10 cellular contexts compared by ENCODE assay signal in genomic region chr4:75726577-75726976, GRCh38. TPM values are rescaled to one million over a fixed set of nuclear protein-coding genes. Genes with fewer than 3 reads are reported as not detected.
DNase-seq lines count a peak whose midpoint lies in the region; ATAC-seq, FAIRE-seq and TF ChIP-seq lines count a peak whose summit lies in the region.
"Had no signal": no experiment of that assay in that cellular context is flagged by ENCODE, and none has a peak within 500 bp of the region (broad histone marks: within the 10 kb centered on the region; RNA-seq: fewer than 3 reads in every experiment).

No MANE protein-coding gene starts in this region.

- POLR2A ChIA-PET in OCI-LY7 (lab: Charles Lee), result interaction anchor here (0.7 to 4.0 kb wide), 10 partner anchors 14 to 212 kb away, joined by 3 to 26 read pairs (median 4); partner anchors contain the start of gene G3BP2
- POLR2A ChIA-PET in endothelial cell of umbilical vein (lab: Charles Lee), result interaction anchor here (1.1 to 4.8 kb wide), 2 partner anchors 19 to 24 kb away, joined by 5 to 54 read pairs; no protein-coding TSS in a partner anchor

- in situ Hi-C loops in ACHN (cut with HindIII; ENCODE audit: low pct_ligation_motif_present, low pct_unique_long_range_greater_than_20kb, low sequenced_read_pairs), result no loop called here

- H3K4me3 ChIP-seq in GM06990 (replicated peaks; ENCODE audit: low read depth, low read length) (peak overlapping the region; percentile 98), OCI-LY7 (ENCODE audit: low read depth, low read length, poor library complexity, severe bottlenecking) (peak overlapping the region; percentile 84), endothelial cell of umbilical vein (replicated peaks in 1 of 3; ENCODE audit: insufficient read depth in 1 of 3, low read depth in 1 of 3, low read length in 3 of 3) (peak overlapping the region in 2 of 3 experiments; percentile 9 to 94), rectal smooth muscle tissue (ENCODE audit: low read length) (no peak overlapping the region)
- H3K4me3 ChIP-seq: colonic mucosa had no signal

- H3K9ac ChIP-seq in endothelial cell of umbilical vein (replicated peaks; ENCODE audit: extremely low read depth, insufficient read depth, low read length) (peak overlapping the region; percentile 19), rectal smooth muscle tissue (ENCODE audit: low read length) (no peak overlapping the region)

- H3K4me2 ChIP-seq in OCI-LY7 (ENCODE audit: low read length), result peak overlapping the region; percentile 80
- H3K4me2 ChIP-seq in endothelial cell of umbilical vein (ENCODE audit: insufficient read depth, low read length), result peak overlapping the region; percentile 69

- H3K36me3 ChIP-seq in GM06990 (ENCODE audit: control insufficient read depth, insufficient read depth, low read length) (no peaks in the 10 kb centered on the region), OCI-LY7 (ENCODE audit: insufficient read depth, low read length) (no peaks in the 10 kb centered on the region), endothelial cell of umbilical vein (ENCODE audit: control insufficient read depth in 2 of 2, extremely low read depth in 1 of 2, insufficient read depth in 2 of 2, low read length in 2 of 2) (no peaks in the 10 kb centered on the region), rectal smooth muscle tissue (ENCODE audit: control insufficient read depth, insufficient read depth, low read length) (no peaks in the 10 kb centered on the region)
- H3K36me3 ChIP-seq: colonic mucosa had no signal

- no peak overlapping the region for H2AFZ ChIP-seq in OCI-LY7 (ENCODE audit: low read length)
- no peak overlapping the region for H2AFZ ChIP-seq in endothelial cell of umbilical vein (ENCODE audit: low read depth, low read length)

- DNase-seq in GM06990 (ENCODE audit: extremely low read depth, insufficient read length) (no peak), OCI-LY7 (ENCODE audit: low spot score) (no peak), endothelial cell of umbilical vein (ENCODE audit: low read depth, low spot score) (no peak), ACHN (no peak), OCI-M2 (lab: John Stamatoyannopoulos, UW; ENCODE audit: unreplicated experiment) (no peak)
- DNase-seq: colonic mucosa, SHP77 treated with DMSO at 0.1 percent for 48 hours had no signal

- BruUV-seq in OCI-LY7 (replicated peaks; lab: Mats Ljungman, UMichigan) (no TSS peak), endothelial cell of umbilical vein (replicated peaks; lab: Mats Ljungman, UMichigan) (no TSS peak)

- H3K27ac ChIP-seq in OCI-LY7 (ENCODE audit: low read depth, low read length, poor library complexity, severe bottlenecking) (no peak overlapping the region), endothelial cell of umbilical vein (ENCODE audit: insufficient read depth, low read depth, low read length) (no peak overlapping the region), rectal smooth muscle tissue (ENCODE audit: low read depth, low read length) (peak overlapping the region; percentile 56)
- H3K27ac ChIP-seq: colonic mucosa had no signal

- CTCF ChIA-PET in OCI-LY7 (lab: Charles Lee; ENCODE audit: unreplicated experiment) (no interaction called here), endothelial cell of umbilical vein (lab: Charles Lee) (interaction anchor here (1.4 to 1.6 kb wide), 4 partner anchors 19 to 122 kb away, joined by 3 to 7 read pairs (median 6); partner anchors contain the start of gene G3BP2)

- intact Hi-C loops in OCI-LY7 (cut with micrococcal nuclease; ENCODE audit: unreplicated experiment), result no loop called here
- intact Hi-C loops in endothelial cell of umbilical vein (cut with micrococcal nuclease), result no loop called here

- H3K4me1 ChIP-seq in OCI-LY7 (ENCODE audit: insufficient read depth, low read length, poor library complexity, severe bottlenecking), result peaks cover 38% of the 10 kb centered on the region
- peaks cover 33% of the 10 kb centered on the region for H3K4me1 ChIP-seq in endothelial cell of umbilical vein (ENCODE audit: control insufficient read depth, extremely low read depth, insufficient read depth, low read length)
- H3K4me1 ChIP-seq in rectal smooth muscle tissue (ENCODE audit: control insufficient read depth, insufficient read depth, low read length), result peaks cover 25% of the 10 kb centered on the region

- no peak for ATAC-seq in GM19397 (IDR thresholded peaks at IDR 0.05; ENCODE audit: unreplicated experiment)
- ATAC-seq in HG02588 (IDR thresholded peaks at IDR 0.05; ENCODE audit: unreplicated experiment), result no peak

- H3K79me2 ChIP-seq in OCI-LY7 (ENCODE audit: insufficient read depth, low read depth, low read length), result peaks cover 64% of the 10 kb centered on the region
- H3K79me2 ChIP-seq in endothelial cell of umbilical vein (ENCODE audit: control insufficient read depth, insufficient read depth, low read length), result peaks cover 58% of the 10 kb centered on the region

- H3K9me2 ChIP-seq in OCI-LY7 (ENCODE audit: insufficient read depth, low read length), result no peaks in the 10 kb centered on the region

- H3K9me1 ChIP-seq in endothelial cell of umbilical vein (replicated peaks; ENCODE audit: control insufficient read depth, extremely low read depth, insufficient read depth, low read length), result no peaks in the 10 kb centered on the region

- FAIRE-seq in endothelial cell of umbilical vein (lab: Jason Lieb, UNC), result no peak

- TF ChIP-seq CTCF in GM06990 (IDR thresholded peaks at IDR 0.05; ENCODE audit: insufficient read depth, low read length, poor library complexity, severe bottlenecking) (no peak), OCI-LY7 (conservative IDR thresholded peaks at IDR 0.05; ENCODE audit: low read length) (no peak), endothelial cell of umbilical vein (IDR thresholded peaks at IDR 0.05; ENCODE audit: extremely low read depth in 1 of 2, insufficient read depth in 1 of 2, low read depth in 1 of 2, low read length in 2 of 2) (no peak)

- TF ChIP-seq POLR2A in endothelial cell of umbilical vein (IDR thresholded peaks at IDR 0.05; ENCODE audit: low read depth, low read length), result no peak

- H3K27me3 ChIP-seq in GM06990 (replicated peaks; ENCODE audit: control insufficient read depth, insufficient read depth, low read length) (no peaks in the 10 kb centered on the region), endothelial cell of umbilical vein (ENCODE audit: control insufficient read depth in 2 of 2, insufficient read depth in 2 of 2, low read length in 2 of 2) (no peaks in the 10 kb centered on the region), rectal smooth muscle tissue (ENCODE audit: control insufficient read depth, insufficient read depth, low read length) (no peaks in the 10 kb centered on the region)
- H3K27me3 ChIP-seq: colonic mucosa had no signal

- H4K20me1 ChIP-seq in OCI-LY7 (ENCODE audit: insufficient read depth, low read length), result peaks cover 5% of the 10 kb centered on the region; the same call in 1 of the 2 replicates
- H4K20me1 ChIP-seq in endothelial cell of umbilical vein (replicated peaks; ENCODE audit: control insufficient read depth, extremely low read depth, insufficient read depth, low read length), result no peaks in the 10 kb centered on the region

- H3K9me3 ChIP-seq in OCI-LY7 (ENCODE audit: low read length) (no peaks in the 10 kb centered on the region), endothelial cell of umbilical vein (replicated peaks; ENCODE audit: control insufficient read depth, insufficient read depth, low read length) (no peaks in the 10 kb centered on the region)
- H3K9me3 ChIP-seq: colonic mucosa had no signal

- dilution Hi-C loops in endothelial cell of umbilical vein (cut with MboI; ENCODE audit: extremely low pct_ligation_motif_present, low sequenced_read_pairs), result no loop called here

TF ChIP-seq in endothelial cell of umbilical vein, 7 proteins besides CTCF, POLR2A, EP300 and RAD21:
- TF ChIP-seq FOS (IDR thresholded peaks at IDR 0.05; ENCODE audit: borderline replicate concordance, insufficient read depth, low read length), result no peak
TF ChIP-seq in endothelial cell of umbilical vein: peak in this region for 0.

RNA-seq across cellular contexts. Expression of gene USO1, which starts 2.2 kb away (rescaled TPM):
- total RNA-seq in OCI-LY7 (2014; rRNA removed; shearing (Covaris generic)), result 38.0 and 40.5 TPM in 2 replicates
- total RNA-seq in OCI-LY7 (2022) (54.6 and 57.3 TPM in 2 replicates), endothelial cell of umbilical vein (60.2 and 66.0 TPM in 2 replicates)
- 24.4 and 29.1 TPM in 2 replicates for polyA plus RNA-seq in endothelial cell of umbilical vein
- 33.9 and 37.3 TPM in 2 replicates for polyA plus RNA-seq in endothelial cell of umbilical vein (2011; cell fraction: cytosol; rRNA removed)
- polyA plus RNA-seq in endothelial cell of umbilical vein (2011; cell fraction: nucleus; rRNA removed), result 42.4 and 56.8 TPM in 2 replicates
- polyA plus RNA-seq in endothelial cell of umbilical vein (2012), result 46.6 and 56.1 TPM in 2 replicates
- 44.6 and 46.5 TPM in 2 replicates for polyA minus RNA-seq in endothelial cell of umbilical vein
- polyA minus RNA-seq in endothelial cell of umbilical vein (2011; cell fraction: cytosol; rRNA and poly(A)+ RNA removed), result 16.1 TPM
- 30.4 and 44.7 TPM in 2 replicates for polyA minus RNA-seq in endothelial cell of umbilical vein (2011; cell fraction: nucleus; rRNA and poly(A)+ RNA removed)

RNA-seq across cellular contexts. Expression of gene G3BP2, which starts 53.4 kb away (rescaled TPM):
- 55.9 and 56.7 TPM in 2 replicates for total RNA-seq in OCI-LY7 (2014; rRNA removed; shearing (Covaris generic))
- total RNA-seq in OCI-LY7 (2022) (137 and 147 TPM in 2 replicates), endothelial cell of umbilical vein (180 and 194 TPM in 2 replicates)
- 39.3 and 61.1 TPM in 2 replicates for polyA plus RNA-seq in endothelial cell of umbilical vein
- polyA plus RNA-seq in endothelial cell of umbilical vein (2011; cell fraction: cytosol; rRNA removed), result 69.4 and 70.4 TPM in 2 replicates
- polyA plus RNA-seq in endothelial cell of umbilical vein (2011; cell fraction: nucleus; rRNA removed), result 59.9 and 70.8 TPM in 2 replicates
- polyA plus RNA-seq in endothelial cell of umbilical vein (2012), result 112 and 140 TPM in 2 replicates
- polyA minus RNA-seq in endothelial cell of umbilical vein, result 89.8 and 95.8 TPM in 2 replicates
- 40.7 TPM for polyA minus RNA-seq in endothelial cell of umbilical vein (2011; cell fraction: cytosol; rRNA and poly(A)+ RNA removed)
- polyA minus RNA-seq in endothelial cell of umbilical vein (2011; cell fraction: nucleus; rRNA and poly(A)+ RNA removed), result 53.6 and 75.2 TPM in 2 replicates
